26 cellular contexts compared by ENCODE assay signal in genomic region chr18:78123144-78123909, GRCh38.
DNase-seq lines count a peak whose midpoint lies in the region; ATAC-seq, FAIRE-seq and TF ChIP-seq lines count a peak whose summit lies in the region.
"Had no signal": no experiment of that assay in that cellular context is flagged by ENCODE, and none has a peak within 500 bp of the region (broad histone marks: within the 10 kb centered on the region; RNA-seq: fewer than 3 reads in every experiment).

No MANE protein-coding gene starts in this region.

- TF ChIP-seq CTCF in D721Med (IDR thresholded peaks at IDR 0.05; ENCODE audit: insufficient read depth, missing control alignments), result no peak
- no peak for TF ChIP-seq CTCF in thyroid gland (IDR thresholded peaks at IDR 0.05)
- TF ChIP-seq CTCF in natural killer cell (IDR thresholded peaks at IDR 0.05), result no peak

- no peak for FAIRE-seq in D721Med (lab: Jason Lieb, UNC)
- FAIRE-seq: GM19239, H54 had no signal

- no peak overlapping the region for H3K4me3 Mint-ChIP-seq in natural killer cell
- H3K4me3 Mint-ChIP-seq: B cell; CD8-positive, alpha-beta T cell had no signal

- H3K9me3 Mint-ChIP-seq in natural killer cell, result peaks cover 10 to 11% of the 10 kb centered on the region in 2 donors

- no peak overlapping the region for H3K27ac Mint-ChIP-seq in natural killer cell
- H3K27ac Mint-ChIP-seq: B cell; CD8-positive, alpha-beta T cell had no signal

- H3K4me3 ChIP-seq in thyroid gland (replicated peaks in 1 of 3), result no peak overlapping the region

- H3K36me3 ChIP-seq in thyroid gland, result no peaks in the 10 kb centered on the region

- no peaks in the 10 kb centered on the region for H3K27me3 ChIP-seq in thyroid gland

- H3K27ac ChIP-seq in thyroid gland, result peak overlapping the region in 2 of 3 donors; percentile 12 to 38
- H3K27ac ChIP-seq: 22Rv1, C4-2B, RWPE1 had no signal

- H3K27me3 Mint-ChIP-seq in natural killer cell (ENCODE audit: low read depth in 2 of 2), result peaks cover 0 to 3% of the 10 kb centered on the region in 2 donors
- H3K27me3 Mint-ChIP-seq: B cell had no signal

- no peak for TF ChIP-seq POLR2A in thyroid gland (IDR thresholded peaks at IDR 0.05)

- DNase-seq in activated effector memory CD4-positive, alpha-beta T cell treated with anti-CD3 and anti-CD28 coated beads, Interleukin-2, amount 50 U/mL, for 16 hours, result peak; percentile 39
- DNase-seq in activated effector memory CD4-positive, alpha-beta T cell treated with Interleukin-2 at 50 U/mL for 16 hours, result no peak
- peak; percentile 12 for DNase-seq in D721Med (ENCODE audit: insufficient read length, low spot score)
- peak; percentile 65 for DNase-seq in left lobe of liver (ENCODE audit: low spot score)
- DNase-seq in thyroid gland, result no peak
- DNase-seq in natural killer cell, result no peak
- no peak for DNase-seq in RPMI8226
- DNase-seq: CD8-positive, alpha-beta T cell; DND-41; Karpas-422; NCI-H1092 treated with DMSO at 0.1 percent for 48 hours; NCI-H1436; NCI-H187; NCI-H2081 treated with DMSO at 0.1 percent for 48 hours; NCI-H2171; NCI-H226; NCI-H510A; NCI-H69; SHP77 had no signal

- no peaks in the 10 kb centered on the region for H3K9me3 ChIP-seq in thyroid gland

- ATAC-seq in left lobe of liver (peak; percentile 84), natural killer cell (no peak), GM21619 (IDR thresholded peaks at IDR 0.05; ENCODE audit: unreplicated experiment) (no peak)
- ATAC-seq: CD8-positive, alpha-beta T cell had no signal

- no peaks in the 10 kb centered on the region for H3K36me3 Mint-ChIP-seq in natural killer cell
- H3K36me3 Mint-ChIP-seq: CD8-positive, alpha-beta T cell had no signal

- intact Hi-C loops in thyroid gland (cut with DNase I) (no loop called here), natural killer cell (cut with micrococcal nuclease) (no loop called here)

- no peaks in the 10 kb centered on the region for H3K4me1 ChIP-seq in thyroid gland

- H3K4me1 Mint-ChIP-seq in natural killer cell, result no peaks in the 10 kb centered on the region
- H3K4me1 Mint-ChIP-seq: B cell had no signal

- WGBS in thyroid gland, 2 donors, result 66 to 72% methylated on average over 24 of the region's 24 CpGs

Comparison
In these comparisons a context has a peak if more than half of its experiments do, and no peak if none do; other contexts are left out.
1. DNase-seq: peak in activated effector memory CD4-positive, alpha-beta T cell treated with anti-CD3 and anti-CD28 coated beads, Interleukin-2, amount 50 U/mL, for 16 hours (single experiment), D721Med (single experiment) and left lobe of liver (single experiment); none in activated effector memory CD4-positive, alpha-beta T cell treated with Interleukin-2 at 50 U/mL for 16 hours (single experiment), thyroid gland (0 of 2), natural killer cell (single experiment) and RPMI8226 (single experiment).